Comparison of ENCODE assay signal across 24 cellular contexts in genomic region chr11:1520987-1521349, GRCh38. TPM values are rescaled to one million over a fixed set of nuclear protein-coding genes. Genes with fewer than 3 reads are reported as not detected.
DNase-seq lines count a peak whose midpoint lies in the region; ATAC-seq and TF ChIP-seq lines count a peak whose summit lies in the region.
"Had no signal": no experiment of that assay in that cellular context is flagged by ENCODE, and none has a peak within 500 bp of the region (broad histone marks: within the 10 kb centered on the region; RNA-seq: fewer than 3 reads in every experiment).

No MANE protein-coding gene starts in this region.

- H3K4me1 ChIP-seq in OCI-LY3 (ENCODE audit: low read length) = peaks cover 58% of the 10 kb centered on the region
- H3K4me1 ChIP-seq in right lobe of liver = no peaks in the 10 kb centered on the region
- H3K4me1 ChIP-seq in testis = peaks cover 16% of the 10 kb centered on the region

- no peak overlapping the region for H2AFZ ChIP-seq in OCI-LY3 (ENCODE audit: low read depth, low read length)

- no peak for TF ChIP-seq POLR2A in right lobe of liver (IDR thresholded peaks at IDR 0.05)
- TF ChIP-seq POLR2A in testis (IDR thresholded peaks at IDR 0.05) = no peak

- H3K9me3 ChIP-seq in OCI-LY3 (ENCODE audit: insufficient read depth, low read length) (no peaks in the 10 kb centered on the region), right lobe of liver (no peaks in the 10 kb centered on the region), testis (no peaks in the 10 kb centered on the region)
- H3K9me3 ChIP-seq: breast epithelium, esophagus muscularis mucosa, Peyer's patch, suprapubic skin had no signal

- peak overlapping the region; percentile 71 for H3K4me3 ChIP-seq in OCI-LY3 (ENCODE audit: low read length)
- H3K4me3 ChIP-seq in choroid plexus epithelial cell (ENCODE audit: low read depth, low read length) = no peak overlapping the region
- H3K4me3 ChIP-seq in right lobe of liver = no peak overlapping the region
- no peak overlapping the region for H3K4me3 ChIP-seq in testis
- H3K4me3 ChIP-seq: breast epithelium, esophagus muscularis mucosa, Peyer's patch, suprapubic skin had no signal

- peaks cover 9% of the 10 kb centered on the region for H4K20me1 ChIP-seq in OCI-LY3 (ENCODE audit: insufficient read depth, low read length)

- intact Hi-C loops in right lobe of liver (cut with DNase I) (no loop called here), testis (cut with DNase I; ENCODE audit: low total_unique reads) (no loop called here)

- peak; percentile 52 for ATAC-seq in GM18511 (IDR thresholded peaks at IDR 0.05; ENCODE audit: unreplicated experiment)
- ATAC-seq in right lobe of liver = peak in 3 of 4 donors; percentile 16 to 42 (median 39)
- ATAC-seq in HG02970 (IDR thresholded peaks at IDR 0.05; ENCODE audit: low FRiP score, unreplicated experiment) = no peak
- ATAC-seq: SK-N-SH treated with all-trans-retinoic acid at 6 μM for 48 hours had no signal

- 29% methylated on average over 14 of the region's 14 CpGs for WGBS in right lobe of liver (ENCODE audit: insufficient coverage, low coverage, low lambda C conversion rate, missing lambda C conversion rate)
- WGBS in testis, 2 donors = 63 to 64% methylated on average over 14 of the region's 14 CpGs

- peaks cover 58% of the 10 kb centered on the region for H3K79me2 ChIP-seq in OCI-LY3 (ENCODE audit: low read length)

- TF ChIP-seq CTCF in OCI-LY3 (IDR thresholded peaks at IDR 0.05; ENCODE audit: low read depth, low read length) (peak; percentile 20), choroid plexus epithelial cell (conservative IDR thresholded peaks at IDR 0.05; ENCODE audit: low read depth, low read length) (peak; percentile 7), right lobe of liver (IDR thresholded peaks at IDR 0.05) (no peak), testis (IDR thresholded peaks at IDR 0.05) (no peak)

- peak overlapping the region; percentile 84 for H3K4me2 ChIP-seq in OCI-LY3 (ENCODE audit: low read length)

- peak overlapping the region; percentile 79 for H3K27ac ChIP-seq in OCI-LY3 (ENCODE audit: low read length)
- H3K27ac ChIP-seq in right lobe of liver = no peak overlapping the region
- no peak overlapping the region for H3K27ac ChIP-seq in testis
- H3K27ac ChIP-seq: breast epithelium, esophagus muscularis mucosa, suprapubic skin had no signal

- no peaks in the 10 kb centered on the region for H3K36me3 ChIP-seq in OCI-LY3 (replicated peaks; ENCODE audit: low read depth, low read length)
- no peaks in the 10 kb centered on the region for H3K36me3 ChIP-seq in right lobe of liver
- no peaks in the 10 kb centered on the region for H3K36me3 ChIP-seq in testis (ENCODE audit: low read depth, missing control alignments)
- H3K36me3 ChIP-seq: breast epithelium, Peyer's patch, suprapubic skin had no signal

- peak; percentile 24 for DNase-seq in choroid plexus epithelial cell (ENCODE audit: low read depth)
- no peak for DNase-seq in right lobe of liver
- no peak for DNase-seq in stimulated activated CD4-positive, alpha-beta T cell treated with anti-CD3 and anti-CD28 coated beads, Interleukin-1b, Interleukin-23, amount 100 ng/mL, for 48 hours
- DNase-seq in NCI-H1417 treated with DMSO at 0.1 percent for 48 hours (lab: John Stamatoyannopoulos, UW) = no peak
- no peak for DNase-seq in testis
- DNase-seq: activated naive CD4-positive, alpha-beta T cell treated with anti-CD3 and anti-CD28 coated beads, Interleukin-2, amount 50 U/mL, for 16 hours; activated T-cell treated with anti-CD3 and anti-CD28 coated beads, Interleukin-2, amount 50 U/mL, for 1 hour; AML-193; Calu3; HFFc6; Kasumi-1; NCI-H1105 treated with DMSO at 0.1 percent for 48 hours; NCI-H2171 treated with DMSO at 0.1 percent for 48 hours; NCI-H774; posterior cingulate gyrus; stimulated activated CD4-positive, alpha-beta T cell treated with anti-CD3 and anti-CD28 coated beads, Interleukin-4, amount 100 ng/mL, for 1 hour had no signal

- peak overlapping the region; percentile 48 for H3K9ac ChIP-seq in OCI-LY3 (ENCODE audit: low read length)

- no peaks in the 10 kb centered on the region for H3K27me3 ChIP-seq in OCI-LY3 (ENCODE audit: low read depth, low read length)
- no peaks in the 10 kb centered on the region for H3K27me3 ChIP-seq in right lobe of liver
- H3K27me3 ChIP-seq in testis = no peaks in the 10 kb centered on the region
- H3K27me3 ChIP-seq: breast epithelium, esophagus muscularis mucosa, Peyer's patch, suprapubic skin had no signal

RNA-seq across cellular contexts. Expression of gene MOB2, which starts 34.4 kb away (rescaled TPM):
- total RNA-seq in right lobe of liver (10 to 100 TPM in 5 of 6 experiments, 1 to 10 TPM in 1; 8.5 to 17.0 (median 14.1) TPM), testis (10 to 100 TPM; 46.8 to 57.7 TPM)
- polyA plus RNA-seq in testis (ENCODE audit: insufficient read depth, low read depth, low replicate concordance) = 41.5 TPM

RNA-seq across cellular contexts. Expression of gene DUSP8, which starts 51.1 kb away (rescaled TPM):
- total RNA-seq in right lobe of liver = 10 to 100 TPM in 2 of 6 experiments, 1 to 10 TPM in 2, under 1 TPM in 2; 0.22 to 13.7 (median 4.4) TPM
- total RNA-seq in testis = 10 to 100 TPM in 1 of 2 donors, 1 to 10 TPM in 1; 8.5 to 14.4 TPM
- 7.0 TPM for polyA plus RNA-seq in testis (ENCODE audit: insufficient read depth, low read depth, low replicate concordance)

Comparison
In these comparisons a context has a peak if more than half of its experiments do, and no peak if none do; other contexts are left out.
1. CTCF ChIP-seq: peak in OCI-LY3 (single experiment) and choroid plexus epithelial cell (single experiment); none in right lobe of liver (0 of 4) and testis (0 of 3).